In the genomic region with DNA sequence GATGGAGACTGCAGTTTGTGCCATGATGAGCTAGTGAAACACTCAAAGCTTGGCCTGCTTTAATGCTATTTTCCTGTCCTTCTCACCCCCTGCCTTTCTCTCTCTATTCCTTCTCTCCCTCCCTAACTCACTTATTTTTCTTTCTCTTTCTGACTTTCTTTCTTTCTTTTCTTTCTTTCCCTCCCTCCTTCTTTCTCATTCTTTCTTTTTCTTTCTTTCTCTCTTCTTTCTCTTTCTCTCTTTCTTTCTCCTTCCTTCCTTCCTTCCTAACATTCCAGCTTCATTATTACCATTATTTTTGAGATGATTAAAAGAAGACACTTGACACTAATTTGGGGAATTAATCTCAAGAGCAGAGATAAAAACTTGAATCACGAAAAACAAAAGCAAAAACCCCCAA, we compare ENCODE assay signal across 11 cellular contexts.
"Had no signal": no experiment of that assay in that cellular context is flagged by ENCODE, and none has a peak within 500 bp of the region (broad histone marks: within the 10 kb centered on the region; RNA-seq: fewer than 3 reads in every experiment).

No MANE protein-coding gene starts in this region.

- H3K9me3 ChIP-seq: HAP-1 had no signal

- H3K9ac ChIP-seq: GM23248 had no signal

- H3K4me3 ChIP-seq: GM23248, GM23338, HAP-1 had no signal

- H3K4me3 Mint-ChIP-seq: GM23338, H9, HFFc6 had no signal

- FAIRE-seq: H1, H54 had no signal

- H3K27ac Mint-ChIP-seq: GM23338, H9, HFFc6 had no signal

- DNase-seq: GM23248, GOT3, H7, H9, HCEC 1CT, HFFc6 had no signal

- ATAC-seq: GM23338, HCT116 had no signal

- H2AFZ ChIP-seq: GM23248, GM23338 had no signal

- H3K36me3 ChIP-seq: HAP-1 had no signal

- H3K9me3 Mint-ChIP-seq: GM23338, HFFc6 had no signal

- H3K4me2 ChIP-seq: GM23338 had no signal

- H3K27ac ChIP-seq: GM23248 had no signal
